In the genomic region with DNA sequence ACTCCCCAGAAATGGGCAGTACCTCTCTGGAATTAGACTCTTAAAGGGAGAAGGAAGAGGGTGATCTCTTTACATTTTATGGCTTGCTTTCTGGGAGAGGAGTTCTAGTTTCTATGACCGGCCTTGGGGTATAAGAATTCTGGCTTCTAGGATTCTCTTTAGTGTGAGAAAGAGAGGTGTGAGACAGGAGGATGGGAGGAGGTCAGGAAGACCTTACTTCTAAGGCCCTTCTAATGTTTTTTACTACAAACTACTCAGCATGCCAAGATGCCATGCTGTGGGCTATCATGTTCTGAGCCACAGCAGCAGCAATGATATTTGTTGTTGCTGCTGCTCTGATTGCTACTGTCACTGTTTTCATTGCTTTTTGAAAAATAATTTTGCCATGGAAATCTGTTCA, we compare ENCODE assay signal across 20 cellular contexts.
DNase-seq lines count a peak whose midpoint lies in the region; ATAC-seq, FAIRE-seq and TF ChIP-seq lines count a peak whose summit lies in the region.
"Had no signal": no experiment of that assay in that cellular context is flagged by ENCODE, and none has a peak within 500 bp of the region (broad histone marks: within the 10 kb centered on the region; RNA-seq: fewer than 3 reads in every experiment).

No MANE protein-coding gene starts in this region.

- no peak for FAIRE-seq in keratinocyte (lab: Jason Lieb, UNC)
- FAIRE-seq: A549, GM19239, K562 had no signal

- H3K9me3 Mint-ChIP-seq in neural progenitor cell: no peaks in the 10 kb centered on the region
- H3K9me3 Mint-ChIP-seq: CD4-positive, alpha-beta T cell had no signal

- no peaks in the 10 kb centered on the region for H3K36me3 ChIP-seq in SK-N-SH (replicated peaks in 1 of 2; ENCODE audit: control insufficient read depth in 1 of 2, insufficient read depth in 2 of 2, low read length in 1 of 2)
- no peaks in the 10 kb centered on the region for H3K36me3 ChIP-seq in Loucy (ENCODE audit: insufficient read depth, low read length)
- no peaks in the 10 kb centered on the region for H3K36me3 ChIP-seq in keratinocyte (ENCODE audit: control insufficient read depth in 2 of 2, extremely low read depth in 1 of 2, insufficient read depth in 2 of 2, low read length in 2 of 2)
- no peaks in the 10 kb centered on the region for H3K36me3 ChIP-seq in neural progenitor cell

- ATAC-seq in SK-N-SH treated with all-trans-retinoic acid at 6 μM for 48 hours: no peak
- ATAC-seq: A549, K562 had no signal

- no peak overlapping the region for H3K4me2 ChIP-seq in SK-N-SH
- H3K4me2 ChIP-seq in Loucy (ENCODE audit: low read depth, low read length, poor library complexity, severe bottlenecking): no peak overlapping the region
- no peak overlapping the region for H3K4me2 ChIP-seq in keratinocyte (ENCODE audit: control insufficient read depth, extremely low read depth, insufficient read depth, low read depth, low read length)
- no peak overlapping the region for H3K4me2 ChIP-seq in neural progenitor cell
- H3K4me2 ChIP-seq: A549 had no signal

- H3K4me1 ChIP-seq in SK-N-SH (ENCODE audit: control insufficient read depth in 1 of 2, insufficient read depth in 2 of 2, low read depth in 1 of 2, low read length in 1 of 2) (peaks cover 2 to 5% of the 10 kb centered on the region in 2 experiments; a peak in 3 of 4 replicates), Loucy (ENCODE audit: insufficient read depth, low read length, poor library complexity, severe bottlenecking) (no peaks in the 10 kb centered on the region), keratinocyte (ENCODE audit: control insufficient read depth, extremely low read depth, insufficient read depth, low read length) (peaks cover 12% of the 10 kb centered on the region), neural progenitor cell (no peaks in the 10 kb centered on the region)
- H3K4me1 ChIP-seq: A549 had no signal

- TF ChIP-seq RAD21 in SK-N-SH (IDR thresholded peaks at IDR 0.05; ENCODE audit: low read length): no peak

- in situ Hi-C loops in GM13977 (cut with MboI; ENCODE audit: low pct_unique_long_range_greater_than_20kb, low sequenced_read_pairs, unreplicated experiment): no loop called here

- POLR2A ChIA-PET in SK-N-SH (lab: Yijun Ruan, JAX): no interaction called here

- CTCF ChIA-PET in SK-N-SH (lab: Yijun Ruan, JAX): no interaction called here

- dilution Hi-C loops in keratinocyte (cut with MboI; ENCODE audit: extremely low pct_ligation_motif_present, low sequenced_read_pairs): no loop called here

- H2AFZ ChIP-seq in SK-N-SH (ENCODE audit: low read depth) (peak overlapping the region; percentile 26; the same call in 1 of the 2 replicates), Loucy (ENCODE audit: low read length) (peak overlapping the region; percentile 51; the same call in 1 of the 2 replicates), keratinocyte (ENCODE audit: control insufficient read depth, low read length) (peak overlapping the region; percentile 35), neural progenitor cell (replicated peaks) (no peak overlapping the region)

- H3K36me3 Mint-ChIP-seq in neural progenitor cell: no peaks in the 10 kb centered on the region

- H3K4me1 Mint-ChIP-seq in neural progenitor cell: no peaks in the 10 kb centered on the region

- H3K9me3 ChIP-seq in SK-N-SH (no peaks in the 10 kb centered on the region), Loucy (ENCODE audit: insufficient read depth, low read depth, low read length) (no peaks in the 10 kb centered on the region), keratinocyte (ENCODE audit: control insufficient read depth, low read depth, low read length) (no peaks in the 10 kb centered on the region), neural progenitor cell (ENCODE audit: low read depth) (no peaks in the 10 kb centered on the region)
- H3K9me3 ChIP-seq: A549 had no signal

- no peak for TF ChIP-seq CTCF in SK-N-SH (IDR thresholded peaks at IDR 0.05)
- TF ChIP-seq CTCF in Loucy (conservative IDR thresholded peaks at IDR 0.05; ENCODE audit: low read length): no peak
- no peak for TF ChIP-seq CTCF in keratinocyte (optimal IDR thresholded peaks at IDR 0.05 in 1 of 3, IDR thresholded peaks at IDR 0.05 in 1 of 3, conservative IDR thresholded peaks at IDR 0.05 in 1 of 3; ENCODE audit: extremely low read depth in 1 of 3, insufficient read depth in 2 of 3, low read length in 3 of 3)
- TF ChIP-seq CTCF in neural progenitor cell (IDR thresholded peaks at IDR 0.05): no peak
- TF ChIP-seq CTCF in GM13977 (IDR thresholded peaks at IDR 0.05; ENCODE audit: extremely low read depth, insufficient read depth, missing control alignments): no peak

- no peaks in the 10 kb centered on the region for H3K9me1 ChIP-seq in keratinocyte (ENCODE audit: control insufficient read depth, extremely low read depth, insufficient read depth, low read length)

- H3K27ac ChIP-seq in SK-N-SH (ENCODE audit: low read depth in 2 of 2, low read length in 1 of 2): no peak overlapping the region
- H3K27ac ChIP-seq in keratinocyte (ENCODE audit: control insufficient read depth, insufficient read depth, low read length): no peak overlapping the region
- H3K27ac ChIP-seq in neural progenitor cell: no peak overlapping the region
- H3K27ac ChIP-seq: 22Rv1, A549, C4-2B, HL-60 had no signal

- no peaks in the 10 kb centered on the region for H3K79me2 ChIP-seq in SK-N-SH (ENCODE audit: insufficient read depth)
- no peaks in the 10 kb centered on the region for H3K79me2 ChIP-seq in Loucy (ENCODE audit: insufficient read depth, low read length)
- no peaks in the 10 kb centered on the region for H3K79me2 ChIP-seq in keratinocyte (ENCODE audit: control insufficient read depth, insufficient read depth, low read length)
- no peaks in the 10 kb centered on the region for H3K79me2 ChIP-seq in neural progenitor cell (ENCODE audit: low read depth)

- H3K9ac ChIP-seq in SK-N-SH (no peak overlapping the region), Loucy (ENCODE audit: low read depth, low read length, poor library complexity, severe bottlenecking) (no peak overlapping the region), keratinocyte (ENCODE audit: control insufficient read depth, extremely low read depth, insufficient read depth, low read length) (no peak overlapping the region), neural progenitor cell (no peak overlapping the region)

- H4K20me1 ChIP-seq in SK-N-SH (ENCODE audit: insufficient read depth) (no peaks in the 10 kb centered on the region), Loucy (ENCODE audit: insufficient read depth, low read length, poor library complexity, severe bottlenecking) (no peaks in the 10 kb centered on the region), keratinocyte (ENCODE audit: control insufficient read depth, extremely low read depth, insufficient read depth, low read length) (no peaks in the 10 kb centered on the region), neural progenitor cell (ENCODE audit: low read depth) (no peaks in the 10 kb centered on the region)

- H3F3A ChIP-seq in SK-N-SH (replicated peaks; ENCODE audit: insufficient read depth) (no peaks in the 10 kb centered on the region), Loucy (ENCODE audit: low read depth) (no peaks in the 10 kb centered on the region), neural progenitor cell (ENCODE audit: low read depth) (no peaks in the 10 kb centered on the region)

- H3K9me2 ChIP-seq in SK-N-SH (no peaks in the 10 kb centered on the region), Loucy (replicated peaks; ENCODE audit: low read depth, low read length) (no peaks in the 10 kb centered on the region)

- no peak overlapping the region for H3K4me3 Mint-ChIP-seq in neural progenitor cell
- H3K4me3 Mint-ChIP-seq: CD4-positive, alpha-beta T cell had no signal

- no peak for TF ChIP-seq EP300 in SK-N-SH (IDR thresholded peaks at IDR 0.05; ENCODE audit: borderline replicate concordance in 1 of 2, low read depth in 1 of 2, low read length in 1 of 2)

- 100% methylated on average over 1 of the region's 1 CpG for WGBS in SK-N-SH (ENCODE audit: low lambda C conversion rate)

- DNase-seq in SK-N-SH (no peak), keratinocyte (ENCODE audit: low read depth, low spot score) (no peak), neural progenitor cell (ENCODE audit: low spot score) (no peak), COLO829 (ENCODE audit: low spot score) (no peak), GM13977 (ENCODE audit: low spot score) (no peak)
- DNase-seq: AML-193; CD4-positive, alpha-beta T cell; DMS153; DMS79; GF-D8; HCEC 1CT; IMR-90 had no signal

- H3K27ac Mint-ChIP-seq in neural progenitor cell: no peak overlapping the region
- H3K27ac Mint-ChIP-seq: CD4-positive, alpha-beta T cell had no signal

- H3K27me3 ChIP-seq in SK-N-SH (ENCODE audit: insufficient read depth) (no peaks in the 10 kb centered on the region), Loucy (ENCODE audit: insufficient read depth, low read length, poor library complexity, severe bottlenecking) (no peaks in the 10 kb centered on the region), keratinocyte (ENCODE audit: control insufficient read depth, extremely low read depth, insufficient read depth, low read length) (no peaks in the 10 kb centered on the region), neural progenitor cell (no peaks in the 10 kb centered on the region)

- no peaks in the 10 kb centered on the region for H3K27me3 Mint-ChIP-seq in neural progenitor cell (ENCODE audit: insufficient read depth, low read depth)
- H3K27me3 Mint-ChIP-seq: CD4-positive, alpha-beta T cell had no signal

- H3K4me3 ChIP-seq in SK-N-SH (ENCODE audit: low read depth in 2 of 2, low read length in 1 of 2): no peak overlapping the region
- no peak overlapping the region for H3K4me3 ChIP-seq in Loucy (ENCODE audit: low read length, poor library complexity, severe bottlenecking)
- H3K4me3 ChIP-seq in keratinocyte (ENCODE audit: control insufficient read depth in 2 of 3, extremely low read depth in 1 of 3, insufficient read depth in 2 of 3, low read depth in 1 of 3, low read length in 3 of 3): no peak overlapping the region
- H3K4me3 ChIP-seq in neural progenitor cell: no peak overlapping the region
- H3K4me3 ChIP-seq: A549, K562 had no signal

TF ChIP-seq in SK-N-SH, 30 proteins besides CTCF, POLR2A, EP300 and RAD21 (continues in another document):
- no peak for TF ChIP-seq YY1 (IDR thresholded peaks at IDR 0.05; ENCODE audit: low read depth)
- no peak for TF ChIP-seq NFIC (IDR thresholded peaks at IDR 0.05; ENCODE audit: borderline replicate concordance)

TF ChIP-seq in SK-N-SH treated with all-trans-retinoic acid at 6 μM for 48 hours, 23 proteins besides CTCF, POLR2A, EP300 and RAD21 (continues in another document):
- TF ChIP-seq ZFP3 (CRISPR knock-in tag; IDR thresholded peaks at IDR 0.05): no peak
- TF ChIP-seq ZFP30 (CRISPR knock-in tag; IDR thresholded peaks at IDR 0.05): no peak
- TF ChIP-seq CSDC2 (CRISPR knock-in tag; IDR thresholded peaks at IDR 0.05): no peak
- TF ChIP-seq PPARA (CRISPR knock-in tag; IDR thresholded peaks at IDR 0.05; ENCODE audit: borderline replicate concordance): no peak
